1 cellular context compared by ENCODE assay signal in genomic region chr17:1078831-1079561, GRCh38.
A peak's percentile ranks its signal among the peaks of the same experiment; 100 is the strongest.
TF ChIP-seq lines count a peak whose summit lies in the region.

No MANE protein-coding gene starts in this region.

TF ChIP-seq in WTC11, 78 proteins besides CTCF, POLR2A, EP300 and RAD21 (continued from another document):
- no peak for TF ChIP-seq ZNF512 (CRISPR knock-in tag; IDR thresholded peaks at IDR 0.05; ENCODE audit: borderline replicate concordance)
- no peak for TF ChIP-seq RELA (CRISPR knock-in tag; IDR thresholded peaks at IDR 0.05; ENCODE audit: borderline replicate concordance)
- TF ChIP-seq ZNF532 (CRISPR knock-in tag; IDR thresholded peaks at IDR 0.05; ENCODE audit: borderline replicate concordance), result no peak
- no peak for TF ChIP-seq ETV6 (CRISPR knock-in tag; IDR thresholded peaks at IDR 0.05)
- TF ChIP-seq NFATC4 (CRISPR knock-in tag; IDR thresholded peaks at IDR 0.05), result no peak
- no peak for TF ChIP-seq NR1H2 (CRISPR knock-in tag; IDR thresholded peaks at IDR 0.05)
- TF ChIP-seq SMAD4 (CRISPR knock-in tag; IDR thresholded peaks at IDR 0.05), result no peak
- no peak for TF ChIP-seq KAT7 (CRISPR knock-in tag; IDR thresholded peaks at IDR 0.05; ENCODE audit: borderline replicate concordance)
- TF ChIP-seq JAZF1 (CRISPR knock-in tag; IDR thresholded peaks at IDR 0.05), result no peak
- TF ChIP-seq, protein P1, sequence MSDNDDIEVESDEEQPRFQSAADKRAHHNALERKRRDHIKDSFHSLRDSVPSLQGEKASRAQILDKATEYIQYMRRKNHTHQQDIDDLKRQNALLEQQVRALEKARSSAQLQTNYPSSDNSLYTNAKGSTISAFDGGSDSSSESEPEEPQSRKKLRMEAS (CRISPR knock-in tag; IDR thresholded peaks at IDR 0.05), result peak; percentile 42; the same call in 1 of the 2 replicates
- TF ChIP-seq, protein P2, sequence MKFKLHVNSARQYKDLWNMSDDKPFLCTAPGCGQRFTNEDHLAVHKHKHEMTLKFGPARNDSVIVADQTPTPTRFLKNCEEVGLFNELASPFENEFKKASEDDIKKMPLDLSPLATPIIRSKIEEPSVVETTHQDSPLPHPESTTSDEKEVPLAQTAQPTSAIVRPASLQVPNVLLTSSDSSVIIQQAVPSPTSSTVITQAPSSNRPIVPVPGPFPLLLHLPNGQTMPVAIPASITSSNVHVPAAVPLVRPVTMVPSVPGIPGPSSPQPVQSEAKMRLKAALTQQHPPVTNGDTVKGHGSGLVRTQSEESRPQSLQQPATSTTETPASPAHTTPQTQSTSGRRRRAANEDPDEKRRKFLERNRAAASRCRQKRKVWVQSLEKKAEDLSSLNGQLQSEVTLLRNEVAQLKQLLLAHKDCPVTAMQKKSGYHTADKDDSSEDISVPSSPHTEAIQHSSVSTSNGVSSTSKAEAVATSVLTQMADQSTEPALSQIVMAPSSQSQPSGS (CRISPR knock-in tag; IDR thresholded peaks at IDR 0.05; ENCODE audit: borderline replicate concordance, low read depth), result no peak
- TF ChIP-seq SMAD3 (CRISPR knock-in tag; IDR thresholded peaks at IDR 0.05; ENCODE audit: borderline replicate concordance), result no peak
- TF ChIP-seq, protein P3, sequence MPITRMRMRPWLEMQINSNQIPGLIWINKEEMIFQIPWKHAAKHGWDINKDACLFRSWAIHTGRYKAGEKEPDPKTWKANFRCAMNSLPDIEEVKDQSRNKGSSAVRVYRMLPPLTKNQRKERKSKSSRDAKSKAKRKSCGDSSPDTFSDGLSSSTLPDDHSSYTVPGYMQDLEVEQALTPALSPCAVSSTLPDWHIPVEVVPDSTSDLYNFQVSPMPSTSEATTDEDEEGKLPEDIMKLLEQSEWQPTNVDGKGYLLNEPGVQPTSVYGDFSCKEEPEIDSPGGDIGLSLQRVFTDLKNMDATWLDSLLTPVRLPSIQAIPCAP (CRISPR knock-in tag; IDR thresholded peaks at IDR 0.05), result no peak
- TF ChIP-seq TEAD4 (CRISPR knock-in tag; IDR thresholded peaks at IDR 0.05), result no peak
